ENCODE assay signal across 31 cellular contexts in the genomic region with DNA sequence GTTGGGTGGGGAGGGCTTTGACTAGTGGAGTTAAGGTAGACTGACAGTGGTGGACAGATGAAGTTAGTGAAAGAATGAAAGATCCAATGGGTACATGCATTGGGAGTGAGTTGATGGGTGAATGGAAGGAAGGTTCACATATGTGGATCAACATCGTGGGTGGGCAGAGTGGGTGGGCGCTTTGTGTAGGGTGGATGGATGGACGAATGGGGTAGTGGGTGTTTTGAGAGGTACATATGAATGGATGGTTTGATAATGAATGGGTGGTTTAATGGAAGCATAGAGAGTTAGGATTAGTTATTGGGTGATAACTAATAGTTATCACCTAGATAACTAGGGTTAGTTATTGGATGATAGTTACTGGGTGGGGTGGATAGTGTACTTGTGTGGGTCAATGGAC. TPM values are rescaled to one million over a fixed set of nuclear protein-coding genes. Genes with fewer than 3 reads are reported as not detected.
A peak's percentile ranks its signal among the peaks of the same experiment; 100 is the strongest.
DNase-seq lines count a peak whose midpoint lies in the region; ATAC-seq and TF ChIP-seq lines count a peak whose summit lies in the region.
"Had no signal": no experiment of that assay in that cellular context is flagged by ENCODE, and none has a peak within 500 bp of the region (broad histone marks: within the 10 kb centered on the region; RNA-seq: fewer than 3 reads in every experiment).

No MANE protein-coding gene starts in this region.

- H3K4me3 ChIP-seq in H7 (ENCODE audit: insufficient read depth, low read depth, low read length), result no peak overlapping the region
- H3K4me3 ChIP-seq in HEK293 (ENCODE audit: low read depth, low read length), result no peak overlapping the region
- no peak overlapping the region for H3K4me3 ChIP-seq in osteoblast (ENCODE audit: insufficient read depth, low read length)
- H3K4me3 ChIP-seq: A549; BLaER1; BLaER1 treated with 17β-estradiol and CSF1 and Interleukin-3, amounts not matched to agents 10 nM and 100 nM had no signal

- no peaks in the 10 kb centered on the region for H3K4me1 ChIP-seq in HEK293 (ENCODE audit: control insufficient read depth, insufficient read depth, low read length)
- no peaks in the 10 kb centered on the region for H3K4me1 ChIP-seq in osteoblast (ENCODE audit: insufficient read depth, low read length)
- H3K4me1 ChIP-seq: A549; BLaER1; BLaER1 treated with 17β-estradiol and CSF1 and Interleukin-3, amounts not matched to agents 10 nM and 100 nM had no signal

- H3K36me3 ChIP-seq in H7 (replicated peaks; ENCODE audit: control insufficient read depth, insufficient read depth, low read length) (peaks cover 5% of the 10 kb centered on the region), HEK293 (ENCODE audit: control insufficient read depth in 2 of 2, insufficient read depth in 1 of 2, low read length in 2 of 2) (peaks cover 5 to 31% of the 10 kb centered on the region in 2 experiments; a peak in 2 of 3 replicates), osteoblast (ENCODE audit: insufficient read depth, low read length) (peaks cover 45% of the 10 kb centered on the region)

- no peak overlapping the region for H2AFZ ChIP-seq in osteoblast (ENCODE audit: low read length)

- H3K27ac ChIP-seq in HEK293 (ENCODE audit: extremely low read depth, low read depth, low read length) (no peak overlapping the region), osteoblast (ENCODE audit: low read depth, low read length) (no peak overlapping the region)
- H3K27ac ChIP-seq: 22Rv1; A549; BLaER1; BLaER1 treated with 17β-estradiol and CSF1 and Interleukin-3, amounts not matched to agents 10 nM and 100 nM; C4-2B had no signal

- CTCF ChIA-PET in HEK293 (lab: Yijun Ruan, JAX), result no interaction called here

- H3K9me3 ChIP-seq in HEK293 (ENCODE audit: control insufficient read depth, insufficient read depth, low read depth, low read length) (no peaks in the 10 kb centered on the region), osteoblast (ENCODE audit: low read depth, low read length) (no peaks in the 10 kb centered on the region)
- H3K9me3 ChIP-seq: A549; BE2C; BLaER1; BLaER1 treated with 17β-estradiol and CSF1 and Interleukin-3, amounts not matched to agents 10 nM and 100 nM; Caco-2 had no signal

- no peak for ATAC-seq in HG02571 (IDR thresholded peaks at IDR 0.05; ENCODE audit: unreplicated experiment)
- no peak for ATAC-seq in GM18870 (IDR thresholded peaks at IDR 0.05; ENCODE audit: unreplicated experiment)
- ATAC-seq: A549; CD8-positive, alpha-beta T cell had no signal

- POLR2A ChIA-PET in HEK293 (lab: Yijun Ruan, JAX), result no interaction called here

- H4K20me1 ChIP-seq in osteoblast (ENCODE audit: insufficient read depth, low read length), result peaks cover 5% of the 10 kb centered on the region
- H4K20me1 ChIP-seq: BLaER1 had no signal

- H3K4me2 ChIP-seq in osteoblast (ENCODE audit: insufficient read depth, low read length), result no peak overlapping the region
- H3K4me2 ChIP-seq: A549; BLaER1; BLaER1 treated with 17β-estradiol and CSF1 and Interleukin-3, amounts not matched to agents 10 nM and 100 nM had no signal

- H3K79me2 ChIP-seq in osteoblast (ENCODE audit: insufficient read depth, low read length), result no peaks in the 10 kb centered on the region

- no peak for TF ChIP-seq CTCF in HEK293 (tag by site-specific recombination; IDR thresholded peaks at IDR 0.05)
- no peak for TF ChIP-seq CTCF in osteoblast (IDR thresholded peaks at IDR 0.05; ENCODE audit: extremely low read depth, low read depth, low read length)

- peak; percentile 10 for DNase-seq in H7
- peak; percentile 37 for DNase-seq in osteoblast (ENCODE audit: insufficient read length, low spot score, missing footprints)
- no peak for DNase-seq in NCI-H1417 treated with DMSO at 0.1 percent for 48 hours (lab: John Stamatoyannopoulos, UW)
- DNase-seq: 8988T; ACHN; AML-193; BE2C; C1 segment of cervical spinal cord; Caco-2; Calu3; CD4-positive, alpha-beta memory T cell; CD4-positive, alpha-beta T cell; CD4-positive, CD25-positive, alpha-beta regulatory T cell; CD8-positive, alpha-beta memory T cell; CD8-positive, alpha-beta T cell; COR-L47; DMS 273 treated with DMSO at 0.1 percent for 48 hours; DMS153; DMS53; DMS79; DMS79 treated with DMSO at 0.1 percent for 48 hours; DND-41; EL had no signal

- H3K27me3 ChIP-seq in H7 (ENCODE audit: control insufficient read depth, insufficient read depth, low read length), result no peaks in the 10 kb centered on the region
- no peaks in the 10 kb centered on the region for H3K27me3 ChIP-seq in osteoblast (ENCODE audit: insufficient read depth, low read length)
- H3K27me3 ChIP-seq: BE2C; BLaER1; BLaER1 treated with 17β-estradiol and CSF1 and Interleukin-3, amounts not matched to agents 10 nM and 100 nM had no signal

TF ChIP-seq in HEK293, 187 proteins besides CTCF, POLR2A, EP300 and RAD21:
- TF ChIP-seq, protein P1, sequence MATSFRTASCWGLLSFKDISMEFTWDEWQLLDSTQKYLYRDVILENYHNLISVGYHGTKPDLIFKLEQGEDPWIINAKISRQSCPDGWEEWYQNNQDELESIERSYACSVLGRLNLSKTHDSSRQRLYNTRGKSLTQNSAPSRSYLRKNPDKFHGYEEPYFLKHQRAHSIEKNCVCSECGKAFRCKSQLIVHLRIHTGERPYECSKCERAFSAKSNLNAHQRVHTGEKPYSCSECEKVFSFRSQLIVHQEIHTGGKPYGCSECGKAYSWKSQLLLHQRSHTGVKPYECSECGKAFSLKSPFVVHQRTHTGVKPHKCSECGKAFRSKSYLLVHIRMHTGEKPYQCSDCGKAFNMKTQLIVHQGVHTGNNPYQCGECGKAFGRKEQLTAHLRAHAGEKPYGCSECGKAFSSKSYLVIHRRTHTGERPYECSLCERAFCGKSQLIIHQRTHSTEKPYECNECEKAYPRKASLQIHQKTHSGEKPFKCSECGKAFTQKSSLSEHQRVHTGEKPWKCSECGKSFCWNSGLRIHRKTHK (tag by site-specific recombination; IDR thresholded peaks at IDR 0.05), result no peak
- TF ChIP-seq ZNF837 (tag by site-specific recombination; IDR thresholded peaks at IDR 0.05) (no peak), ZNF354C (tag by site-specific recombination; IDR thresholded peaks at IDR 0.05; ENCODE audit: borderline replicate concordance, low read depth) (no peak), ZNF24 (tag by site-specific recombination; IDR thresholded peaks at IDR 0.05) (no peak), SCRT1 (tag by site-specific recombination; IDR thresholded peaks at IDR 0.05; ENCODE audit: borderline replicate concordance) (no peak), ZFHX2 (tag by site-specific recombination; conservative IDR thresholded peaks at IDR 0.05) (peak; percentile 66), EGR2 (tag by site-specific recombination; IDR thresholded peaks at IDR 0.05; ENCODE audit: low read depth) (peak; percentile 78; the same call in 1 of the 2 replicates)

RNA-seq across cellular contexts. Expression of gene ZSWIM4, which starts 11.5 kb away (rescaled TPM):
- total RNA-seq in H7 (2014; rRNA removed; shearing (Covaris generic)), result 18.3 and 21.5 TPM in 2 replicates
- total RNA-seq in osteoblast, result 6.8 and 9.0 TPM in 2 replicates

RNA-seq across cellular contexts. Expression of gene C19orf53, which starts 32.5 kb away (rescaled TPM):
- 91.5 and 120 TPM in 2 replicates for total RNA-seq in H7 (2014; rRNA removed; shearing (Covaris generic))
- 33.3 and 34.8 TPM in 2 replicates for total RNA-seq in osteoblast

RNA-seq across cellular contexts. Expression of gene MRI1, which starts 42.4 kb away (rescaled TPM):
- total RNA-seq in H7 (2014; rRNA removed; shearing (Covaris generic)), result 51.3 and 54.9 TPM in 2 replicates
- 33.7 and 35.4 TPM in 2 replicates for total RNA-seq in osteoblast
